Comparison of ENCODE assay signal across 8 cellular contexts in the genomic region with DNA sequence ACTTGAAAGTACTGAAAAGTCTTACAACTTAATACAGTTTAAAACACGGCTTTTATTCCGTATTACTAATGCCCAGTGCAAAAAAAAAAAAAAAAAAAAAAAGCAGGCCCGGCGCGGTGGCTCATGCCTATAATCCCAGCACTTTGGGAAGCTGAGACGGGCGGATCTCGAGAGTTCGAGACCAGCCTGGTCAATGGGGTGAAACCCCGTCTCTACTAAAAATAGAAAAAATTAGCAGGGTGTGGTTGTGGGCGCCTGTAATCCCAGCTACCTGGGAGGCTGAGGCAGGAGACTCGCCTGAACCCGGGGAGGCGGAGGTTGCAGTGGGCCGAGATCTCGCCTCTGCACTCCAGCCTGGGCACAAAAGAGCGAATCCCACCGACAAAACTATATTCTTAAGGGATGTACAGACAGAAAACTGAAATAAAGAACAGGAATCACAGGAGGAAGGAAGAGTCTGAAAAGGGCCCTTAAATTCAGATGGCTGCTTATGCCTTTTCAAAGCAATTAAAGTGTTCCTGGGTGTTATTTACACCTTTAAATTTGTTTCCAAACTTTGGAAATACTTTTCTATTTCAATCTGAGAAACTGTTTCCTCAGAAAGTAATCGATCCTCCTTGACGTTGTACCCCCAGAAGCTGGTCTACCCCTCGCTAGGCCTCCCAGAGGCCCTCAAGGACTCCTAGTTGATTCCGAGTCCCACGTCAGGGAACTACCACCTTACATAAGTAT. TPM values are rescaled to one million over a fixed set of nuclear protein-coding genes. Genes with fewer than 3 reads are reported as not detected.
DNase-seq lines count a peak whose midpoint lies in the region; ATAC-seq and TF ChIP-seq lines count a peak whose summit lies in the region.

No MANE protein-coding gene starts in this region.

- peaks cover 98% of the 10 kb centered on the region for H3K36me3 Mint-ChIP-seq in activated T-cell treated with anti-CD3 and anti-CD28 coated beads, Interleukin-2, amount 50 U/mL, for 24 hours (ENCODE audit: low read depth)

- no peak for TF ChIP-seq POLR2A in gastrocnemius medialis (IDR thresholded peaks at IDR 0.05)

- H3K4me1 ChIP-seq in foreskin keratinocyte (peaks cover 3% of the 10 kb centered on the region), gastrocnemius medialis (peaks cover 46 to 47% of the 10 kb centered on the region in 2 donors)

- no peaks in the 10 kb centered on the region for H3K27me3 Mint-ChIP-seq in activated T-cell treated with anti-CD3 and anti-CD28 coated beads, Interleukin-2, amount 50 U/mL, for 24 hours

- TF ChIP-seq CTCF in foreskin keratinocyte (conservative IDR thresholded peaks at IDR 0.05): no peak
- TF ChIP-seq CTCF in gastrocnemius medialis (IDR thresholded peaks at IDR 0.05 in 4 of 5, conservative IDR thresholded peaks at IDR 0.05 in 1 of 5): no peak

- H3K27ac ChIP-seq in foreskin keratinocyte (peak overlapping the region; percentile 99), gastrocnemius medialis (peak overlapping the region in 1 of 4 donors; percentile 100)

- no peaks in the 10 kb centered on the region for H3K9me3 ChIP-seq in gastrocnemius medialis

- DNase-seq in activated T-cell treated with anti-CD3 and anti-CD28 coated beads for 48 hours (ENCODE audit: low read depth) (peak; percentile 31), activated T-cell treated with anti-CD3 and anti-CD28 coated beads for 4 hours (no peak), foreskin keratinocyte (no peak), gastrocnemius medialis (peak in 1 of 2 donors; percentile 54), SHP77 treated with DMSO at 0.1 percent for 48 hours (lab: John Stamatoyannopoulos, UW) (no peak), occipital lobe (lab: John Stamatoyannopoulos, UW) (no peak)
- peak; percentile 66 for DNase-seq in activated T-cell treated with anti-CD3 and anti-CD28 coated beads, Interleukin-2, amount 50 U/mL, for 24 hours

- intact Hi-C loops in gastrocnemius medialis (cut with DNase I; ENCODE audit: low total_unique reads): loop anchor here (5.0 kb wide), 1 partner anchor 1100 kb away; a partner anchor contains a TSS

- H3K27ac Mint-ChIP-seq in activated T-cell treated with anti-CD3 and anti-CD28 coated beads, Interleukin-2, amount 50 U/mL, for 24 hours: peak overlapping the region; percentile 100

- no peaks in the 10 kb centered on the region for H3K36me3 ChIP-seq in gastrocnemius medialis

- in situ Hi-C loops in gastrocnemius medialis (cut with MboI; ENCODE audit: low sequenced_read_pairs in 4 of 4): loop anchor here in 1 of 4 donors (25.0 kb wide), 1 partner anchor 1100 kb away; a partner anchor contains a TSS

- H3K27me3 ChIP-seq in foreskin keratinocyte (no peaks in the 10 kb centered on the region), gastrocnemius medialis (no peaks in the 10 kb centered on the region)

- H3K9me3 Mint-ChIP-seq in activated T-cell treated with anti-CD3 and anti-CD28 coated beads, Interleukin-2, amount 50 U/mL, for 24 hours: no peaks in the 10 kb centered on the region

- ATAC-seq in foreskin keratinocyte (no peak), gastrocnemius medialis (no peak), HG03039 (IDR thresholded peaks at IDR 0.05; ENCODE audit: unreplicated experiment) (no peak)

- peak overlapping the region; percentile 100 for H3K4me3 Mint-ChIP-seq in activated T-cell treated with anti-CD3 and anti-CD28 coated beads, Interleukin-2, amount 50 U/mL, for 24 hours

- peaks cover 32% of the 10 kb centered on the region for H3K4me1 Mint-ChIP-seq in activated T-cell treated with anti-CD3 and anti-CD28 coated beads, Interleukin-2, amount 50 U/mL, for 24 hours (ENCODE audit: low read depth)

- peak overlapping the region; percentile 80 to 98 (median 88) for H3K4me3 ChIP-seq in gastrocnemius medialis

RNA-seq across cellular contexts. Expression of a gene that starts 2.1 kb away (rescaled TPM):
- 35.4 and 37.4 TPM in 2 replicates for total RNA-seq in foreskin keratinocyte
- polyA plus RNA-seq in foreskin keratinocyte: 4.5 and 5.6 TPM in 2 replicates
- 10 to 100 TPM; 29.7 to 72.1 (median 38.0) TPM for total RNA-seq in gastrocnemius medialis
- total RNA-seq in occipital lobe: 261 TPM

Comparison
In these comparisons a context has a peak if more than half of its experiments do, and no peak if none do; other contexts are left out.
1. DNase-seq: peak in activated T-cell treated with anti-CD3 and anti-CD28 coated beads for 48 hours (single experiment) and activated T-cell treated with anti-CD3 and anti-CD28 coated beads, Interleukin-2, amount 50 U/mL, for 24 hours (single experiment); none in activated T-cell treated with anti-CD3 and anti-CD28 coated beads for 4 hours (single experiment), foreskin keratinocyte (0 of 2), SHP77 treated with DMSO at 0.1 percent for 48 hours (single experiment) and occipital lobe (single experiment).